9 cellular contexts compared by ENCODE assay signal in the genomic region with DNA sequence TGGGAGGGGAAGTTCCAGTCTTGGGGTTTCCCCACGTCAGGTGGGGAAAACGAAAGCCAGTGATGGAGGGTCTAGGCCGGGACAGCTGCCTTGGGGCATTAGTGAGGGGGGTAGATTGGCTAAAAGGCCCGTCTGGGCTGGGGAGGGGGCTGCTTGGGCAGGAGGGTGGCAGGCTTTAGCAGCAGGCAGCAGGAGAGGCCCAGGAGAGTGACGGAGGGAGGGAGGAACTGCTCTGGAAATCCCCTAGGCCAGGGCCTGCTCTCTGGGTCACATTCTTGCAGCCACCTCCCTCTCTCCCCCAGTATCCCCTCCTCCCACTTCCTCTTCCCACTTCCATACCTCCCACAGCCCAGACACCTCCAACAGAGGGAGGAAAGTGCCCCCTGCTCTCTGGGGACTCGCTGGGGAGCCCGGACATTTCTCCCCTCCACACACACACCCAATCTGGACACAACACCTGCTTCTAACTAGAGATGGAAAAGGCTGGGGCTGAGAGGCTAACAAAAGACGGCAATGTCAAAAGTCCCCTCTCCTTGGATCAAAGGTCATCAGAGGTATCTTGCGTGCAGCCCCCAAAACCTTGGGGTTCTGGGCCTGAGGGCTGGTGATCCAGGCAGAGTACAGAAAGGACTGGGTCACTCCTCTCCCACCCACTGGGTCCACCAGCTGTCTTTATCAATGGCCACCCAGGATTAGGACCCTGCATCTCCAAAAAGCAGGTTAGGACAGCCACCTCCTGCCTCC. TPM values are rescaled to one million over a fixed set of nuclear protein-coding genes. Genes with fewer than 3 reads are reported as not detected.
DNase-seq lines count a peak whose midpoint lies in the region; ATAC-seq and TF ChIP-seq lines count a peak whose summit lies in the region.
"Had no signal": no experiment of that assay in that cellular context is flagged by ENCODE, and none has a peak within 500 bp of the region (broad histone marks: within the 10 kb centered on the region; RNA-seq: fewer than 3 reads in every experiment).

No MANE protein-coding gene starts in this region.

- peak overlapping the region; percentile 71 for H3K9ac ChIP-seq in mucosa of stomach (ENCODE audit: low read length)

- CTCF ChIA-PET in HEK293T (lab: Yijun Ruan, JAX): interaction anchor here (1.0 kb wide), 1 partner anchor 12 kb away, joined by 3 read pairs; no protein-coding TSS in a partner anchor

- peaks cover 36% of the 10 kb centered on the region for H3K4me1 Mint-ChIP-seq in central memory CD8-positive, alpha-beta T cell

- H3K27me3 ChIP-seq in mucosa of stomach (ENCODE audit: control insufficient read depth, insufficient read depth, low read length): peaks cover 5% of the 10 kb centered on the region
- peaks cover 7% of the 10 kb centered on the region for H3K27me3 ChIP-seq in gastroesophageal sphincter

- H3K4me1 ChIP-seq in mucosa of stomach (ENCODE audit: control insufficient read depth, insufficient read depth, low read length): peaks cover 29% of the 10 kb centered on the region
- H3K4me1 ChIP-seq in gastroesophageal sphincter: peaks cover 4 to 36% (median 29%) of the 10 kb centered on the region in 3 donors

- H3K4me3 ChIP-seq in GM12865 (ENCODE audit: low read depth, low read length): peak overlapping the region; percentile 95
- H3K4me3 ChIP-seq in mucosa of stomach (ENCODE audit: low read length): peak overlapping the region; percentile 75
- peak overlapping the region in 1 of 2 donors; percentile 87 for H3K4me3 ChIP-seq in gastroesophageal sphincter

- peak overlapping the region in 1 of 4 donors; percentile 16 for H3K27ac ChIP-seq in gastroesophageal sphincter

- no peaks in the 10 kb centered on the region for H3K9me3 Mint-ChIP-seq in central memory CD8-positive, alpha-beta T cell

- TF ChIP-seq CTCF in GM12865 (IDR thresholded peaks at IDR 0.05; ENCODE audit: insufficient read depth, low read depth, low read length, missing control alignments): no peak
- TF ChIP-seq CTCF in gastroesophageal sphincter (IDR thresholded peaks at IDR 0.05): no peak

- peak overlapping the region; percentile 98 for H3K27ac Mint-ChIP-seq in central memory CD8-positive, alpha-beta T cell (ENCODE audit: low read depth)

- H3K9me3 ChIP-seq in mucosa of stomach (ENCODE audit: control insufficient read depth, low read length) (no peaks in the 10 kb centered on the region), gastroesophageal sphincter (no peaks in the 10 kb centered on the region)

- POLR2A ChIA-PET in HEK293T (lab: Yijun Ruan, JAX): interaction anchor here (1.5 to 3.0 kb wide), 3 partner anchors 16 to 124 kb away, joined by 3 to 22 read pairs (median 20); partner anchors contain the start of genes CDC5L and HSP90AB1

- peak; percentile 12 for ATAC-seq in central memory CD8-positive, alpha-beta T cell (replicated peaks; ENCODE audit: extremely low read depth, poor library complexity, severe bottlenecking)
- no peak for ATAC-seq in gastroesophageal sphincter

- no peak for TF ChIP-seq POLR2A in gastroesophageal sphincter (IDR thresholded peaks at IDR 0.05)

- DNase-seq in GM12865 (ENCODE audit: low read depth) (peak; percentile 79), MV-4-11 (lab: John Stamatoyannopoulos, UW) (peak; percentile 41), COLO829 (ENCODE audit: low spot score) (no peak), HEK293T (ENCODE audit: extremely low spot score) (no peak), activated gamma-delta T cell treated with Interleukin-2 at 50 U/mL for 16 hours (no peak)
- DNase-seq in central memory CD8-positive, alpha-beta T cell (ENCODE audit: low spot score in 2 of 2): no peak

- TF ChIP-seq EP300 in gastroesophageal sphincter (IDR thresholded peaks at IDR 0.05): no peak

- H3K36me3 Mint-ChIP-seq in central memory CD8-positive, alpha-beta T cell (ENCODE audit: insufficient read depth): peaks cover 30% of the 10 kb centered on the region

- H3K36me3 ChIP-seq in mucosa of stomach (ENCODE audit: control insufficient read depth, insufficient read depth, low read length) (peaks cover 9% of the 10 kb centered on the region), gastroesophageal sphincter (peaks cover 0 to 24% of the 10 kb centered on the region in 2 donors)

- WGBS in gastroesophageal sphincter (ENCODE audit: low coverage in 1 of 2), 2 donors: 32 to 51% methylated on average over 5 to 7 of the region's 9 CpGs

- H3K4me3 Mint-ChIP-seq in central memory CD8-positive, alpha-beta T cell: peak overlapping the region; percentile 94

- peaks cover 2% of the 10 kb centered on the region for H3K27me3 Mint-ChIP-seq in central memory CD8-positive, alpha-beta T cell

TF ChIP-seq in HEK293T, 16 proteins besides CTCF, POLR2A, EP300 and RAD21:
- TF ChIP-seq SUZ12 (IDR thresholded peaks at IDR 0.05) (no peak), NFRKB (IDR thresholded peaks at IDR 0.05) (no peak), FOXK2 (IDR thresholded peaks at IDR 0.05) (no peak)

RNA-seq across cellular contexts. Expression of gene NFKBIE, which starts 1.8 kb away (rescaled TPM):
- 10 to 100 TPM in 1 of 4 donors, 1 to 10 TPM in 3; 4.2 to 13.4 (median 5.7) TPM for total RNA-seq in gastroesophageal sphincter

RNA-seq across cellular contexts. Expression of gene SLC35B2, which starts 6.2 kb away (rescaled TPM):
- 10 to 100 TPM; 21.3 to 34.0 (median 25.6) TPM for total RNA-seq in gastroesophageal sphincter

RNA-seq across cellular contexts. Expression of gene TMEM151B, which starts 6.7 kb away (rescaled TPM):
- total RNA-seq in gastroesophageal sphincter: under 1 TPM in 2 of 4 donors, not detected in 2; 0.27 to 0.69 TPM
- total RNA-seq: subcutaneous adipose tissue had no signal

RNA-seq across cellular contexts. Expression of gene HSP90AB1, which starts 16.6 kb away (rescaled TPM):
- total RNA-seq in gastroesophageal sphincter: 100 to 1,000 TPM; 553 to 749 (median 626) TPM

RNA-seq across cellular contexts. Expression of gene SLC29A1, which starts 40.1 kb away (rescaled TPM):
- total RNA-seq in gastroesophageal sphincter: 100 to 1,000 TPM; 101 to 281 (median 134) TPM

Comparison
In these comparisons a context has a peak if more than half of its experiments do, and no peak if none do; other contexts are left out.
1. DNase-seq: peak in GM12865 (single experiment) and MV-4-11 (single experiment); none in central memory CD8-positive, alpha-beta T cell (0 of 2), COLO829 (single experiment), HEK293T (single experiment) and activated gamma-delta T cell treated with Interleukin-2 at 50 U/mL for 16 hours (single experiment).